In genomic region chr20:8635837-8636236, GRCh38 we compare ENCODE assay signal across 28 cellular contexts.
"Had no signal": no experiment of that assay in that cellular context is flagged by ENCODE, and none has a peak within 500 bp of the region (broad histone marks: within the 10 kb centered on the region; RNA-seq: fewer than 3 reads in every experiment).

No MANE protein-coding gene starts in this region.

- H3K4me1 Mint-ChIP-seq: stimulated activated memory B cell treated with anti-CD40 and anti-IgM and Interleukin-4, amounts not matched to agents 10 μg/mL and 1 μg/mL and 100 μg/mL, for 72 hours; stimulated activated naive CD8-positive, alpha-beta T cell treated with anti-CD3 and anti-CD28 coated beads, Interleukin-15, amount 100 ng/mL, for 72 hours had no signal

- H3K4me1 ChIP-seq: stomach, suprapubic skin, testis, thyroid gland, tibial artery, tibial nerve, transverse colon, upper lobe of left lung, upper lobe of right lung, uterus, vagina had no signal

- H3K27me3 ChIP-seq: stomach, suprapubic skin, testis, thyroid gland, tibial artery, tibial nerve, transverse colon, upper lobe of left lung, upper lobe of right lung, uterus, vagina had no signal

- DNase-seq: stimulated activated CD4-positive, alpha-beta T cell treated with anti-CD3 and anti-CD28 coated beads, Interleukin-2, amount 100 ng/mL, for 48 hours; stimulated activated CD4-positive, alpha-beta T cell treated with anti-CD3 and anti-CD28 coated beads, Interleukin-4, amount 100 ng/mL, for 1 hour; stimulated activated CD4-positive, alpha-beta T cell treated with anti-CD3 and anti-CD28 coated beads, Interleukin-4, amount 100 ng/mL, for 24 hours; stimulated activated CD4-positive, alpha-beta T cell treated with anti-CD3 and anti-CD28 coated beads, Interleukin-4, amount 100 ng/mL, for 4 hours; stimulated activated naive B cell treated with anti-CD40 and anti-IgM and Interleukin-4, amounts not matched to agents 10 μg/mL and 1 μg/mL and 100 μg/mL, for 72 hours; stimulated activated naive CD4-positive, alpha-beta T cell; stimulated activated naive CD4-positive, alpha-beta T cell treated with Interleukin-2 at 50 U/mL for 16 hours; stimulated activated naive CD8-positive, alpha-beta T cell treated with anti-CD3 and anti-CD28 coated beads, Interleukin-15, amount 100 ng/mL, for 72 hours; stimulated activated naive CD8-positive, alpha-beta T cell treated with anti-CD3 and anti-CD28 coated beads, Interleukin-15, Interleukin-2, amounts not matched to agents 100 U/mL and 50 U/mL, for 24 hours; stomach; substantia nigra; testis; thyroid gland; tibial artery; transverse colon; trophoblast cell; upper lobe of left lung; upper lobe of right lung; uterus had no signal

- FAIRE-seq: urothelium cell line had no signal

- H3K36me3 ChIP-seq: stomach, suprapubic skin, thoracic aorta, thyroid gland, tibial artery, tibial nerve, transverse colon, upper lobe of left lung, upper lobe of right lung, uterus, vagina had no signal

- H3K4me3 ChIP-seq: stomach, suprapubic skin, testis, thoracic aorta, thyroid gland, tibial artery, tibial nerve, transverse colon, upper lobe of left lung, upper lobe of right lung, uterus, vagina had no signal

- H3K9me3 ChIP-seq: stomach, suprapubic skin, testis, thoracic aorta, thyroid gland, tibial artery, tibial nerve, transverse colon, upper lobe of left lung, upper lobe of right lung, uterus, vagina had no signal

- H3K27ac Mint-ChIP-seq: stimulated activated effector memory CD8-positive, alpha-beta T cell treated with anti-CD3 and anti-CD28 coated beads, Interleukin-12 subunit alpha, Interleukin-12 subunit beta, amount 100 ng/mL, for 72 hours; stimulated activated memory B cell treated with anti-CD40 and anti-IgM and Interleukin-4, amounts not matched to agents 10 μg/mL and 1 μg/mL and 100 μg/mL, for 72 hours; stimulated activated naive B cell treated with anti-CD40 and anti-IgM and Interleukin-4, amounts not matched to agents 10 μg/mL and 1 μg/mL and 100 μg/mL, for 72 hours; stimulated activated naive CD8-positive, alpha-beta T cell treated with anti-CD3 and anti-CD28 coated beads, Interleukin-15, amount 100 ng/mL, for 72 hours; stimulated activated naive CD8-positive, alpha-beta T cell treated with anti-CD3 and anti-CD28 coated beads, Interleukin-15, Interleukin-2, amounts not matched to agents 100 ng/mL and 50 ng/mL, for 24 hours; type B pancreatic cell had no signal

- H3K27ac ChIP-seq: stomach, suprapubic skin, testis, thoracic aorta, thyroid gland, tibial artery, tibial nerve, transverse colon, upper lobe of left lung, upper lobe of right lung, uterus, vagina had no signal

- H3K36me3 Mint-ChIP-seq: stimulated activated effector memory CD8-positive, alpha-beta T cell treated with anti-CD3 and anti-CD28 coated beads, Interleukin-12 subunit alpha, Interleukin-12 subunit beta, amount 100 ng/mL, for 72 hours; stimulated activated memory B cell treated with anti-CD40 and anti-IgM and Interleukin-4, amounts not matched to agents 10 μg/mL and 1 μg/mL and 100 μg/mL, for 72 hours; type B pancreatic cell had no signal

- H3K4me3 Mint-ChIP-seq: stimulated activated effector memory CD8-positive, alpha-beta T cell treated with anti-CD3 and anti-CD28 coated beads, Interleukin-12 subunit alpha, Interleukin-12 subunit beta, amount 100 ng/mL, for 72 hours; stimulated activated memory B cell treated with anti-CD40 and anti-IgM and Interleukin-4, amounts not matched to agents 10 μg/mL and 1 μg/mL and 100 μg/mL, for 72 hours; stimulated activated naive B cell treated with anti-CD40 and anti-IgM and Interleukin-4, amounts not matched to agents 10 μg/mL and 1 μg/mL and 100 μg/mL, for 72 hours; stimulated activated naive CD8-positive, alpha-beta T cell treated with anti-CD3 and anti-CD28 coated beads, Interleukin-15, amount 100 ng/mL, for 72 hours; stimulated activated naive CD8-positive, alpha-beta T cell treated with anti-CD3 and anti-CD28 coated beads, Interleukin-15, Interleukin-2, amounts not matched to agents 100 ng/mL and 50 ng/mL, for 24 hours; type B pancreatic cell had no signal

- ATAC-seq: stimulated activated effector memory CD8-positive, alpha-beta T cell treated with anti-CD3 and anti-CD28 coated beads, Interleukin-12 subunit alpha, Interleukin-12 subunit beta, amount 100 ng/mL, for 72 hours; stimulated activated memory B cell treated with anti-CD40 and anti-IgM and Interleukin-4, amounts not matched to agents 10 μg/mL and 1 μg/mL and 100 μg/mL, for 72 hours; stimulated activated naive B cell treated with anti-CD40 and anti-IgM and Interleukin-4, amounts not matched to agents 10 μg/mL and 1 μg/mL and 100 μg/mL, for 72 hours; stimulated activated naive CD8-positive, alpha-beta T cell treated with anti-CD3 and anti-CD28 coated beads, Interleukin-15, amount 100 ng/mL, for 72 hours; stimulated activated naive CD8-positive, alpha-beta T cell treated with anti-CD3 and anti-CD28 coated beads, Interleukin-15, Interleukin-2, amounts not matched to agents 100 U/mL and 50 U/mL, for 24 hours; upper lobe of right lung had no signal

- H3K27me3 Mint-ChIP-seq: stimulated activated memory B cell treated with anti-CD40 and anti-IgM and Interleukin-4, amounts not matched to agents 10 μg/mL and 1 μg/mL and 100 μg/mL, for 72 hours; stimulated activated naive B cell treated with anti-CD40 and anti-IgM and Interleukin-4, amounts not matched to agents 10 μg/mL and 1 μg/mL and 100 μg/mL, for 72 hours; stimulated activated naive CD8-positive, alpha-beta T cell treated with anti-CD3 and anti-CD28 coated beads, Interleukin-15, amount 100 ng/mL, for 72 hours; stimulated activated naive CD8-positive, alpha-beta T cell treated with anti-CD3 and anti-CD28 coated beads, Interleukin-15, Interleukin-2, amounts not matched to agents 100 ng/mL and 50 ng/mL, for 24 hours; type B pancreatic cell had no signal

- H3K9me3 Mint-ChIP-seq: stimulated activated effector memory CD8-positive, alpha-beta T cell treated with anti-CD3 and anti-CD28 coated beads, Interleukin-12 subunit alpha, Interleukin-12 subunit beta, amount 100 ng/mL, for 72 hours; stimulated activated memory B cell treated with anti-CD40 and anti-IgM and Interleukin-4, amounts not matched to agents 10 μg/mL and 1 μg/mL and 100 μg/mL, for 72 hours; stimulated activated naive B cell treated with anti-CD40 and anti-IgM and Interleukin-4, amounts not matched to agents 10 μg/mL and 1 μg/mL and 100 μg/mL, for 72 hours; stimulated activated naive CD8-positive, alpha-beta T cell treated with anti-CD3 and anti-CD28 coated beads, Interleukin-15, amount 100 ng/mL, for 72 hours; type B pancreatic cell had no signal
